Comparison of ENCODE assay signal across 8 cellular contexts in the genomic region with DNA sequence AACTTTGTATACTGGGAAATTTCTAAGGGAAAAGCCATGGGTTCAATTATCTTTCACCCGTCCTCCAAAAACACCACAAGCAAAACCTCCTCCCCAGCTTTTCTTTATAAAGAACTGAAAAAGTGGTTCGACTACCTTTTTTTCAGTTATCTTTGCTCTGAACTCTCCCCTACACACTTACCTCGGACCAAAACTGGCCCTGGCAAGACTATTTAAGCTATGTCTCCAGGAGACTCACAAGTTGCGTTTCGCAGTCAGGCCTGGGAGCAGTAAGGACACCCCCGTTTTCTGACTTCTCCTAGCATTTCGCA. TPM values are rescaled to one million over a fixed set of nuclear protein-coding genes. Genes with fewer than 3 reads are reported as not detected.
DNase-seq lines count a peak whose midpoint lies in the region; ATAC-seq and TF ChIP-seq lines count a peak whose summit lies in the region.

No MANE protein-coding gene starts in this region.

- peak in 1 of 5 donors; percentile 4 for DNase-seq in CD8-positive, alpha-beta memory T cell
- no peak for DNase-seq in MCF 10A (ENCODE audit: unreplicated experiment)
- DNase-seq in NCI-H187 (lab: John Stamatoyannopoulos, UW), result no peak
- no peak for DNase-seq in GM13977 (ENCODE audit: low spot score)
- DNase-seq in NCI-H2196 (lab: John Stamatoyannopoulos, UW; ENCODE audit: unreplicated experiment), result no peak
- DNase-seq in NCI-H1105 treated with DMSO at 0.1 percent for 48 hours (lab: John Stamatoyannopoulos, UW), result no peak

- H3K36me3 ChIP-seq in CD8-positive, alpha-beta memory T cell (ENCODE audit: insufficient read depth, low read length), result no peaks in the 10 kb centered on the region
- H3K36me3 ChIP-seq in mucosa of stomach (ENCODE audit: control insufficient read depth, insufficient read depth, low read length), result no peaks in the 10 kb centered on the region

- CTCF ChIA-PET in CD8-positive, alpha-beta memory T cell (lab: Charles Lee), result no interaction called here
- CTCF ChIA-PET in MCF 10A (lab: Yijun Ruan, JAX), result interaction anchor here (0.6 to 2.2 kb wide), 3 partner anchors 9 to 129 kb away, joined by 3 to 9 read pairs (median 3); no protein-coding TSS in a partner anchor

- peak overlapping the region; percentile 94 to 100 (median 99) for H3K27ac Mint-ChIP-seq in CD8-positive, alpha-beta memory T cell
- peak overlapping the region; percentile 94 for H3K27ac Mint-ChIP-seq in MCF 10A (ENCODE audit: low read depth, unreplicated experiment)

- ATAC-seq in HG03280 (IDR thresholded peaks at IDR 0.05; ENCODE audit: unreplicated experiment), result peak; percentile 5

- peaks cover 43% of the 10 kb centered on the region for H3K4me1 ChIP-seq in CD8-positive, alpha-beta memory T cell (ENCODE audit: insufficient read depth, low read length)
- H3K4me1 ChIP-seq in mucosa of stomach (ENCODE audit: control insufficient read depth, insufficient read depth, low read length), result no peaks in the 10 kb centered on the region

- H3K4me3 ChIP-seq in CD8-positive, alpha-beta memory T cell (ENCODE audit: low read length), result peak overlapping the region; percentile 73
- H3K4me3 ChIP-seq in mucosa of stomach (ENCODE audit: low read length), result peak overlapping the region; percentile 76

- intact Hi-C loops in MCF 10A (cut with micrococcal nuclease), result loop anchor here (1.0 to 5.0 kb wide), 2 partner anchors 108 to 268 kb away; a partner anchor contains a TSS

- H3K4me1 Mint-ChIP-seq in CD8-positive, alpha-beta memory T cell, result peaks cover 56 to 74% (median 73%) of the 10 kb centered on the region in 3 donors
- H3K4me1 Mint-ChIP-seq in MCF 10A (ENCODE audit: insufficient read depth, unreplicated experiment), result peaks cover 29% of the 10 kb centered on the region

- no peaks in the 10 kb centered on the region for H3K9me3 ChIP-seq in CD8-positive, alpha-beta memory T cell (ENCODE audit: low read length)
- H3K9me3 ChIP-seq in mucosa of stomach (ENCODE audit: control insufficient read depth, low read length), result no peaks in the 10 kb centered on the region

- TF ChIP-seq CTCF in MCF 10A (IDR thresholded peaks at IDR 0.05; ENCODE audit: unreplicated experiment) (no peak), GM13977 (IDR thresholded peaks at IDR 0.05; ENCODE audit: extremely low read depth, insufficient read depth, missing control alignments) (no peak)

- H3K9me3 Mint-ChIP-seq in CD8-positive, alpha-beta memory T cell, result no peaks in the 10 kb centered on the region
- H3K9me3 Mint-ChIP-seq in MCF 10A (ENCODE audit: unreplicated experiment), result no peaks in the 10 kb centered on the region

- H3K27me3 ChIP-seq in CD8-positive, alpha-beta memory T cell (ENCODE audit: insufficient read depth, low read length, poor library complexity, severe bottlenecking), result no peaks in the 10 kb centered on the region
- no peaks in the 10 kb centered on the region for H3K27me3 ChIP-seq in mucosa of stomach (ENCODE audit: control insufficient read depth, insufficient read depth, low read length)

- peaks cover 0 to 23% (median 0%) of the 10 kb centered on the region in 3 donors for H3K36me3 Mint-ChIP-seq in CD8-positive, alpha-beta memory T cell
- peaks cover 19% of the 10 kb centered on the region for H3K36me3 Mint-ChIP-seq in MCF 10A (ENCODE audit: insufficient read depth, unreplicated experiment)

- H3K9ac ChIP-seq in mucosa of stomach (ENCODE audit: low read length), result peak overlapping the region; percentile 95

- H3K27ac ChIP-seq in CD8-positive, alpha-beta memory T cell (ENCODE audit: low read depth, low read length), result peak overlapping the region; percentile 92

- in situ Hi-C loops in GM13977 (cut with MboI; ENCODE audit: low pct_unique_long_range_greater_than_20kb, low sequenced_read_pairs, unreplicated experiment), result no loop called here

- POLR2A ChIA-PET in CD8-positive, alpha-beta memory T cell (lab: Charles Lee), result interaction anchor here (2.5 kb wide), 1 partner anchor 15 kb away, joined by 21 read pairs; a partner anchor contains a TSS
- POLR2A ChIA-PET in MCF 10A (lab: Yijun Ruan, JAX), result interaction anchor here (0.6 to 4.9 kb wide), 16 partner anchors 9 to 1218 kb away, joined by 3 to 140 read pairs (median 5); a partner anchor contains a TSS

- no TSS peak for BruUV-seq in MCF 10A (replicated peaks; lab: Mats Ljungman, UMichigan)

- peaks cover 0 to 3% of the 10 kb centered on the region in 2 donors for H3K27me3 Mint-ChIP-seq in CD8-positive, alpha-beta memory T cell
- H3K27me3 Mint-ChIP-seq in MCF 10A (ENCODE audit: insufficient read depth, unreplicated experiment), result no peaks in the 10 kb centered on the region

- H3K4me3 Mint-ChIP-seq in CD8-positive, alpha-beta memory T cell, result peak overlapping the region; percentile 98 to 100 (median 99)
- peak overlapping the region; percentile 98 for H3K4me3 Mint-ChIP-seq in MCF 10A (ENCODE audit: unreplicated experiment)

RNA-seq across cellular contexts. Expression of a gene that starts 0.6 kb away (rescaled TPM):
- total RNA-seq in CD8-positive, alpha-beta memory T cell, result 100 to 1,000 TPM in 1 of 2 experiments, 10 to 100 TPM in 1; 94.5 to 101 TPM
- polyA plus RNA-seq in CD8-positive, alpha-beta memory T cell, result 29.9 TPM
- total RNA-seq in MCF 10A (2022), result 123 and 132 TPM in 2 replicates

RNA-seq across cellular contexts. Expression of a gene that starts 15.3 kb away (rescaled TPM):
- total RNA-seq in CD8-positive, alpha-beta memory T cell, result 10 to 100 TPM; 26.2 to 28.0 TPM
- 21.3 TPM for polyA plus RNA-seq in CD8-positive, alpha-beta memory T cell
- total RNA-seq in MCF 10A (2022), result 41.6 and 43.5 TPM in 2 replicates
